Comparison of ENCODE assay signal across 1 cellular context in the genomic region with DNA sequence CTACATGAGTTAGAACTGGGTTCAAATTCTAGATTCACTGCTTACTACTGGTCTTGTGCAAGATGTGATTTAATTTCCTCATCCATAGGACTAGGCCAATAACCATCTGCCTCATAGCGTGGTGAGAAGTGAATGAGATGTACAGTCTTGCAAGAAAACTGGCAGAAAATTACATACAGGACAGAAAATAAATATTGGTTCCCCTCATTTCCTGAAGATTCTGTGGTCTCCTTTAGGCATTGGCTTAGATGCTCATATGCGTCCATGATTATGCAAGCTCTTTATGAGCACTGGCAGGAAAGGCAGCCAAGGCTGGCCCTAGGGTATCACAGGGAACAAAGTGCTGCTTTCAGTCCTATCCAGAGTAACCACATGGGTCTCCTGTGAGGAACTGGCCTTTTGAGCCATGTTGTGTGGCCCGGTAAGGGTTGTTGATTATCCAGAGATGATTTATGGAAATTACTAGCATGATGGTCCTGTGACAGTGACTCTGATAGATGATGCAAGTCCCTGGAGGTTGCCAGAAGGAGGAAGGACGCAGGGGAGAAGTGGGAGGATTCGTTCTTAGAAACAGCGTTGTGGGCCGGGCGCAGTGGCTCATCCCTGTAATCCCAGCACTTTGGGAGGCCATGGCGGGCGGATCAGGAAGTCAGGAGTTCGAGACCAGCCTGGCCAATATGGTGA.
TF ChIP-seq lines count a peak whose summit lies in the region.

No MANE protein-coding gene starts in this region.

TF ChIP-seq in K562, 482 proteins besides CTCF, POLR2A, EP300 and RAD21 (continued from another document and continues in another):
- no peak for TF ChIP-seq SPI1 (IDR thresholded peaks at IDR 0.05; ENCODE audit: borderline replicate concordance, low read depth, low read length)
- no peak for TF ChIP-seq TAF15 (IDR thresholded peaks at IDR 0.05; ENCODE audit: low read depth, low read length)
- TF ChIP-seq POLR2AphosphoS2 (IDR thresholded peaks at IDR 0.05; ENCODE audit: low read length), result no peak
- no peak for TF ChIP-seq ZNF197 (CRISPR knock-in tag; IDR thresholded peaks at IDR 0.05; ENCODE audit: low read depth)
- TF ChIP-seq KLF13 (tag; IDR thresholded peaks at IDR 0.05; ENCODE audit: borderline replicate concordance, low read depth), result no peak
- no peak for TF ChIP-seq NELFE (IDR thresholded peaks at IDR 0.05; ENCODE audit: insufficient read depth, insufficient read length)
- TF ChIP-seq MBD2 (IDR thresholded peaks at IDR 0.05; ENCODE audit: borderline replicate concordance, low read depth), result no peak
- TF ChIP-seq RBM25 (IDR thresholded peaks at IDR 0.05; ENCODE audit: low read depth, low read length, severe bottlenecking), result no peak
- TF ChIP-seq, protein P1, sequence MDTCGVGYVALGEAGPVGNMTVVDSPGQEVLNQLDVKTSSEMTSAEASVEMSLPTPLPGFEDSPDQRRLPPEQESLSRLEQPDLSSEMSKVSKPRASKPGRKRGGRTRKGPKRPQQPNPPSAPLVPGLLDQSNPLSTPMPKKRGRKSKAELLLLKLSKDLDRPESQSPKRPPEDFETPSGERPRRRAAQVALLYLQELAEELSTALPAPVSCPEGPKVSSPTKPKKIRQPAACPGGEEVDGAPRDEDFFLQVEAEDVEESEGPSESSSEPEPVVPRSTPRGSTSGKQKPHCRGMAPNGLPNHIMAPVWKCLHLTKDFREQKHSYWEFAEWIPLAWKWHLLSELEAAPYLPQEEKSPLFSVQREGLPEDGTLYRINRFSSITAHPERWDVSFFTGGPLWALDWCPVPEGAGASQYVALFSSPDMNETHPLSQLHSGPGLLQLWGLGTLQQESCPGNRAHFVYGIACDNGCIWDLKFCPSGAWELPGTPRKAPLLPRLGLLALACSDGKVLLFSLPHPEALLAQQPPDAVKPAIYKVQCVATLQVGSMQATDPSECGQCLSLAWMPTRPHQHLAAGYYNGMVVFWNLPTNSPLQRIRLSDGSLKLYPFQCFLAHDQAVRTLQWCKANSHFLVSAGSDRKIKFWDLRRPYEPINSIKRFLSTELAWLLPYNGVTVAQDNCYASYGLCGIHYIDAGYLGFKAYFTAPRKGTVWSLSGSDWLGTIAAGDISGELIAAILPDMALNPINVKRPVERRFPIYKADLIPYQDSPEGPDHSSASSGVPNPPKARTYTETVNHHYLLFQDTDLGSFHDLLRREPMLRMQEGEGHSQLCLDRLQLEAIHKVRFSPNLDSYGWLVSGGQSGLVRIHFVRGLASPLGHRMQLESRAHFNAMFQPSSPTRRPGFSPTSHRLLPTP (IDR thresholded peaks at IDR 0.05; ENCODE audit: borderline replicate concordance, extremely low read depth, insufficient read length), result no peak
- no peak for TF ChIP-seq CCAR2 (IDR thresholded peaks at IDR 0.05; ENCODE audit: low read depth, low read length)
- TF ChIP-seq RBM22 (IDR thresholded peaks at IDR 0.05; ENCODE audit: low read depth, low read length, poor library complexity, severe bottlenecking), result no peak
- TF ChIP-seq ARID3B (CRISPR knock-in tag; IDR thresholded peaks at IDR 0.05; ENCODE audit: borderline replicate concordance), result no peak
- no peak for TF ChIP-seq BHLHE40 (IDR thresholded peaks at IDR 0.05; ENCODE audit: low read length)
- no peak for TF ChIP-seq RUNX1 (IDR thresholded peaks at IDR 0.05; ENCODE audit: low read depth)
- no peak for TF ChIP-seq ILK (tag; IDR thresholded peaks at IDR 0.05; ENCODE audit: borderline replicate concordance, low read depth)
- peak; percentile 73 for TF ChIP-seq PBX2 (CRISPR knock-in tag; IDR thresholded peaks at IDR 0.05; ENCODE audit: low read depth)
- TF ChIP-seq PBX2 (tag; conservative IDR thresholded peaks at IDR 0.05; ENCODE audit: low read depth), result peak; percentile 97
- TF ChIP-seq, protein P2, sequence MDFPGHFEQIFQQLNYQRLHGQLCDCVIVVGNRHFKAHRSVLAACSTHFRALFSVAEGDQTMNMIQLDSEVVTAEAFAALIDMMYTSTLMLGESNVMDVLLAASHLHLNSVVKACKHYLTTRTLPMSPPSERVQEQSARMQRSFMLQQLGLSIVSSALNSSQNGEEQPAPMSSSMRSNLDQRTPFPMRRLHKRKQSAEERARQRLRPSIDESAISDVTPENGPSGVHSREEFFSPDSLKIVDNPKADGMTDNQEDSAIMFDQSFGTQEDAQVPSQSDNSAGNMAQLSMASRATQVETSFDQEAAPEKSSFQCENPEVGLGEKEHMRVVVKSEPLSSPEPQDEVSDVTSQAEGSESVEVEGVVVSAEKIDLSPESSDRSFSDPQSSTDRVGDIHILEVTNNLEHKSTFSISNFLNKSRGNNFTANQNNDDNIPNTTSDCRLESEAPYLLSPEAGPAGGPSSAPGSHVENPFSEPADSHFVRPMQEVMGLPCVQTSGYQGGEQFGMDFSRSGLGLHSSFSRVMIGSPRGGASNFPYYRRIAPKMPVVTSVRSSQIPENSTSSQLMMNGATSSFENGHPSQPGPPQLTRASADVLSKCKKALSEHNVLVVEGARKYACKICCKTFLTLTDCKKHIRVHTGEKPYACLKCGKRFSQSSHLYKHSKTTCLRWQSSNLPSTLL (IDR thresholded peaks at IDR 0.05), result no peak
- no peak for TF ChIP-seq NFE2L1 (tag; IDR thresholded peaks at IDR 0.05; ENCODE audit: borderline replicate concordance, low read depth)
- no peak for TF ChIP-seq NR4A1 (CRISPR knock-in tag; IDR thresholded peaks at IDR 0.05)
- TF ChIP-seq NR4A1 (tag; IDR thresholded peaks at IDR 0.05), result no peak
- TF ChIP-seq PHF20 (IDR thresholded peaks at IDR 0.05; ENCODE audit: partially characterized antibody), result no peak
- TF ChIP-seq, protein P3, sequence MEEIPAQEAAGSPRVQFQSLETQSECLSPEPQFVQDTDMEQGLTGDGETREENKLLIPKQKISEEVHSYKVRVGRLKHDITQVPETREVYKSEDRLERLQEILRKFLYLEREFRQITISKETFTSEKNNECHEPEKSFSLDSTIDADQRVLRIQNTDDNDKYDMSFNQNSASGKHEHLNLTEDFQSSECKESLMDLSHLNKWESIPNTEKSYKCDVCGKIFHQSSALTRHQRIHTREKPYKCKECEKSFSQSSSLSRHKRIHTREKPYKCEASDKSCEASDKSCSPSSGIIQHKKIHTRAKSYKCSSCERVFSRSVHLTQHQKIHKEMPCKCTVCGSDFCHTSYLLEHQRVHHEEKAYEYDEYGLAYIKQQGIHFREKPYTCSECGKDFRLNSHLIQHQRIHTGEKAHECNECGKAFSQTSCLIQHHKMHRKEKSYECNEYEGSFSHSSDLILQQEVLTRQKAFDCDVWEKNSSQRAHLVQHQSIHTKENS (CRISPR knock-in tag; IDR thresholded peaks at IDR 0.05), result no peak
- no peak for TF ChIP-seq KAT7 (CRISPR knock-in tag; IDR thresholded peaks at IDR 0.05; ENCODE audit: borderline replicate concordance)
- no peak for TF ChIP-seq HBP1 (CRISPR knock-in tag; IDR thresholded peaks at IDR 0.05)
- no peak for TF ChIP-seq SP2 (IDR thresholded peaks at IDR 0.05; ENCODE audit: extremely low read depth, low read depth, low read length, poor library complexity, severe bottlenecking)
- no peak for TF ChIP-seq KDM2B (CRISPR knock-in tag; IDR thresholded peaks at IDR 0.05)
- no peak for TF ChIP-seq SIRT6 (IDR thresholded peaks at IDR 0.05; ENCODE audit: low read depth, low read length)
- no peak for TF ChIP-seq MTA2 (IDR thresholded peaks at IDR 0.05; ENCODE audit: low read depth)
- no peak for TF ChIP-seq KDM4B (IDR thresholded peaks at IDR 0.05; ENCODE audit: borderline replicate concordance in 2 of 2, low read depth in 1 of 2)
- no peak for TF ChIP-seq KAT2B (IDR thresholded peaks at IDR 0.05; ENCODE audit: low read depth, low read length)
- TF ChIP-seq ZNF212 (CRISPR knock-in tag; IDR thresholded peaks at IDR 0.05), result no peak
- TF ChIP-seq ZNF384 (IDR thresholded peaks at IDR 0.05; ENCODE audit: low read depth, low read length), result no peak
- no peak for TF ChIP-seq HMGN3 (IDR thresholded peaks at IDR 0.05; ENCODE audit: borderline replicate concordance, extremely low read depth, insufficient read length, low read depth, low read length)
- TF ChIP-seq TFE3 (CRISPR knock-in tag; IDR thresholded peaks at IDR 0.05), result no peak
- TF ChIP-seq U2AF2 (optimal IDR thresholded peaks at IDR 0.05; ENCODE audit: low read depth, low read length), result no peak
- TF ChIP-seq GMEB1 (CRISPR knock-in tag; IDR thresholded peaks at IDR 0.05), result no peak
- TF ChIP-seq CSDE1 (IDR thresholded peaks at IDR 0.05), result no peak
- TF ChIP-seq HMG20B (CRISPR knock-in tag; IDR thresholded peaks at IDR 0.05), result no peak
- TF ChIP-seq, protein P4, sequence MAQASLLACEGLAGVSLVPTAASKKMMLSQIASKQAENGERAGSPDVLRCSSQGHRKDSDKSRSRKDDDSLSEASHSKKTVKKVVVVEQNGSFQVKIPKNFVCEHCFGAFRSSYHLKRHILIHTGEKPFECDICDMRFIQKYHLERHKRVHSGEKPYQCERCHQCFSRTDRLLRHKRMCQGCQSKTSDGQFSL (CRISPR knock-in tag; IDR thresholded peaks at IDR 0.05), result no peak
- TF ChIP-seq, protein P4 (tag; IDR thresholded peaks at IDR 0.05), result no peak
- peak; percentile 96 for TF ChIP-seq PKNOX1 (IDR thresholded peaks at IDR 0.05)
- TF ChIP-seq CBX1 (IDR thresholded peaks at IDR 0.05; ENCODE audit: low read depth), result 0 out of 2 replicates have a peak, but pooled peaks have one; percentile 34
